Comparison of ENCODE assay signal across 8 cellular contexts in genomic region chr5:43603535-43604363, GRCh38. TPM values are rescaled to one million over a fixed set of nuclear protein-coding genes. Genes with fewer than 3 reads are reported as not detected.
A peak's percentile ranks its signal among the peaks of the same experiment; 100 is the strongest.
DNase-seq lines count a peak whose midpoint lies in the region; ATAC-seq and TF ChIP-seq lines count a peak whose summit lies in the region.

No MANE protein-coding gene starts in this region.

- H3K79me2 ChIP-seq in DND-41 (ENCODE audit: insufficient read depth, low read length) = peaks cover 82% of the 10 kb centered on the region
- H3K79me2 ChIP-seq in Karpas-422 (ENCODE audit: low read length) = peaks cover 94% of the 10 kb centered on the region

- peaks cover 15% of the 10 kb centered on the region for H3K36me3 Mint-ChIP-seq in activated naive CD4-positive, alpha-beta T cell treated with anti-CD3 and anti-CD28 coated beads for 36 hours (ENCODE audit: low read depth)
- peaks cover 11% of the 10 kb centered on the region for H3K36me3 Mint-ChIP-seq in osteocyte (ENCODE audit: unreplicated experiment)

- peak; percentile 76 for DNase-seq in DND-41
- DNase-seq in Karpas-422 = peak; percentile 90
- peak; percentile 72 to 77 for DNase-seq in SJSA1 (ENCODE audit: low read depth in 1 of 2, low spot score in 2 of 2)
- DNase-seq in activated naive CD4-positive, alpha-beta T cell treated with anti-CD3 and anti-CD28 coated beads for 36 hours = peak; percentile 91
- DNase-seq in glomerular visceral epithelial cell (ENCODE audit: extremely low spot score) = peak; percentile 53
- DNase-seq in osteocyte (ENCODE audit: extremely low spot score, unreplicated experiment) = peak; percentile 87
- peak; percentile 65 to 90 for DNase-seq in tibial artery

- CTCF ChIA-PET in activated naive CD4-positive, alpha-beta T cell treated with anti-CD3 and anti-CD28 coated beads for 36 hours (lab: Charles Lee) = interaction anchor here (0.6 to 1.2 kb wide), 4 partner anchors 48 to 554 kb away, joined by 3 read pairs; no protein-coding TSS in a partner anchor

- no peaks in the 10 kb centered on the region for H3K9me2 ChIP-seq in Karpas-422 (replicated peaks; ENCODE audit: insufficient read depth, low read length)

- TF ChIP-seq CTCF in DND-41 (IDR thresholded peaks at IDR 0.05; ENCODE audit: borderline replicate concordance, extremely low read depth, low read length, poor library complexity, severe bottlenecking) = no peak
- no peak for TF ChIP-seq CTCF in osteocyte (IDR thresholded peaks at IDR 0.05)
- no peak for TF ChIP-seq CTCF in tibial artery (IDR thresholded peaks at IDR 0.05)

- H2AFZ ChIP-seq in DND-41 (ENCODE audit: low read depth, low read length) (peak overlapping the region; percentile 100), Karpas-422 (ENCODE audit: low read length) (peak overlapping the region; percentile 35; the same call in 1 of the 2 replicates)

- H3K9me3 Mint-ChIP-seq in activated naive CD4-positive, alpha-beta T cell treated with anti-CD3 and anti-CD28 coated beads for 36 hours = no peaks in the 10 kb centered on the region
- no peaks in the 10 kb centered on the region for H3K9me3 Mint-ChIP-seq in osteocyte (ENCODE audit: unreplicated experiment)

- H3K27ac ChIP-seq in DND-41 (ENCODE audit: low read length) = peak overlapping the region; percentile 91
- peak overlapping the region; percentile 86 for H3K27ac ChIP-seq in Karpas-422 (ENCODE audit: low read length)
- H3K27ac ChIP-seq in SJSA1 = peak overlapping the region; percentile 78
- H3K27ac ChIP-seq in tibial artery = peak overlapping the region; percentile 93 to 95

- H3K36me3 ChIP-seq in DND-41 (ENCODE audit: insufficient read depth, low read length) (peaks cover 13% of the 10 kb centered on the region), Karpas-422 (ENCODE audit: insufficient read depth, low read length) (peaks cover 6% of the 10 kb centered on the region), SJSA1 (peaks cover 40% of the 10 kb centered on the region), tibial artery (peaks cover 0 to 4% (median 0%) of the 10 kb centered on the region in 3 donors)

- intact Hi-C loops in activated naive CD4-positive, alpha-beta T cell treated with anti-CD3 and anti-CD28 coated beads for 36 hours (cut with micrococcal nuclease) = loop anchor here (1.0 to 5.0 kb wide), 12 partner anchors 47 to 1205 kb away; partner anchors contain the start of genes C5orf34, MRPS30, NIM1K and TMEM267
- intact Hi-C loops in tibial artery (cut with DNase I; ENCODE audit: low total_unique reads) = loop anchor here (2.0 to 10.0 kb wide), 2 partner anchors 47 to 119 kb away; partner anchors contain the start of genes PAIP1 and TMEM267

- ATAC-seq in DND-41 (ENCODE audit: insufficient read depth, low read depth) = peak; percentile 72
- ATAC-seq in GM21723 (IDR thresholded peaks at IDR 0.05; ENCODE audit: unreplicated experiment) = peak; percentile 45

- H3K27me3 ChIP-seq in DND-41 (ENCODE audit: insufficient read depth, low read length, poor library complexity) (no peaks in the 10 kb centered on the region), Karpas-422 (ENCODE audit: low read length) (no peaks in the 10 kb centered on the region), SJSA1 (replicated peaks) (no peaks in the 10 kb centered on the region), tibial artery (no peaks in the 10 kb centered on the region)

- H3K9me3 ChIP-seq in DND-41 (ENCODE audit: insufficient read depth, low read length, severe bottlenecking) (no peaks in the 10 kb centered on the region), Karpas-422 (ENCODE audit: low read length) (no peaks in the 10 kb centered on the region), SJSA1 (replicated peaks) (no peaks in the 10 kb centered on the region), tibial artery (no peaks in the 10 kb centered on the region)

- peak overlapping the region; percentile 87 for H3K4me3 Mint-ChIP-seq in activated naive CD4-positive, alpha-beta T cell treated with anti-CD3 and anti-CD28 coated beads for 36 hours
- peak overlapping the region; percentile 93 for H3K4me3 Mint-ChIP-seq in osteocyte (ENCODE audit: unreplicated experiment)

- H3K9ac ChIP-seq in DND-41 (ENCODE audit: low read depth, low read length) (peak overlapping the region; percentile 85), Karpas-422 (ENCODE audit: low read length) (peak overlapping the region; percentile 90)

- H3K4me3 ChIP-seq in DND-41 (ENCODE audit: low read depth in 1 of 2, low read length in 2 of 2) (peak overlapping the region; percentile 92 to 99), Karpas-422 (ENCODE audit: low read length) (peak overlapping the region; percentile 88), SJSA1 (peak overlapping the region; percentile 74), tibial artery (peak overlapping the region; percentile 76 to 93)

- peaks cover 47% of the 10 kb centered on the region for H3K4me1 Mint-ChIP-seq in activated naive CD4-positive, alpha-beta T cell treated with anti-CD3 and anti-CD28 coated beads for 36 hours (ENCODE audit: low read depth)
- H3K4me1 Mint-ChIP-seq in osteocyte (ENCODE audit: unreplicated experiment) = peaks cover 34% of the 10 kb centered on the region

- H3K4me2 ChIP-seq in DND-41 (ENCODE audit: insufficient read depth, low read length) (peak overlapping the region; percentile 81), Karpas-422 (ENCODE audit: low read depth, low read length, poor library complexity, severe bottlenecking) (peak overlapping the region; percentile 80)

- H3K27ac Mint-ChIP-seq in activated naive CD4-positive, alpha-beta T cell treated with anti-CD3 and anti-CD28 coated beads for 36 hours = peak overlapping the region; percentile 85
- peak overlapping the region; percentile 92 for H3K27ac Mint-ChIP-seq in osteocyte (ENCODE audit: unreplicated experiment)

- peaks cover 44% of the 10 kb centered on the region for H3K4me1 ChIP-seq in DND-41 (ENCODE audit: insufficient read depth, low read length)
- peaks cover 35% of the 10 kb centered on the region for H3K4me1 ChIP-seq in Karpas-422 (ENCODE audit: low read length)
- peaks cover 19% of the 10 kb centered on the region for H3K4me1 ChIP-seq in SJSA1 (replicated peaks)
- H3K4me1 ChIP-seq in tibial artery = peaks cover 0 to 30% (median 6%) of the 10 kb centered on the region in 4 donors

- H4K20me1 ChIP-seq in DND-41 (ENCODE audit: insufficient read depth, low read length) (no peaks in the 10 kb centered on the region; the same call in 1 of the 2 replicates), Karpas-422 (ENCODE audit: insufficient read depth, low read depth, low read length) (no peaks in the 10 kb centered on the region)

- no peaks in the 10 kb centered on the region for H3K27me3 Mint-ChIP-seq in activated naive CD4-positive, alpha-beta T cell treated with anti-CD3 and anti-CD28 coated beads for 36 hours (ENCODE audit: low read depth)
- H3K27me3 Mint-ChIP-seq in osteocyte (ENCODE audit: unreplicated experiment) = no peaks in the 10 kb centered on the region

RNA-seq across cellular contexts. Expression of gene NNT, which starts 0.8 kb away (rescaled TPM):
- 67.5 and 96.9 TPM in 2 replicates for total RNA-seq in Karpas-422 (2014; rRNA removed; shearing (Covaris generic); ENCODE audit: low replicate concordance)
- 97.4 and 108 TPM in 2 replicates for total RNA-seq in SJSA1 (2014; rRNA removed; shearing (Covaris generic))
- 10 to 100 TPM; 98.4 to 98.9 TPM for total RNA-seq in activated naive CD4-positive, alpha-beta T cell treated with anti-CD3 and anti-CD28 coated beads for 36 hours
- 107 and 108 TPM in 2 replicates for total RNA-seq in osteocyte

RNA-seq across cellular contexts. Expression of gene PAIP1, which starts 46.9 kb away (rescaled TPM):
- total RNA-seq in Karpas-422 (2014; rRNA removed; shearing (Covaris generic); ENCODE audit: low replicate concordance) = 98.5 and 128 TPM in 2 replicates
- 114 and 172 TPM in 2 replicates for total RNA-seq in SJSA1 (2014; rRNA removed; shearing (Covaris generic))
- 10 to 100 TPM; 41.7 to 42.9 TPM for total RNA-seq in activated naive CD4-positive, alpha-beta T cell treated with anti-CD3 and anti-CD28 coated beads for 36 hours
- total RNA-seq in osteocyte = 104 and 105 TPM in 2 replicates

Comparison
In these comparisons a context has a peak if more than half of its experiments do, and no peak if none do; other contexts are left out.
1. Peak in every context shown above with its lines: DNase-seq, ATAC-seq, H3K4me3 ChIP-seq and H3K27ac ChIP-seq.